In genomic region chr2:664063-664462, GRCh38 we compare ENCODE assay signal across 35 cellular contexts.
"Had no signal": no experiment of that assay in that cellular context is flagged by ENCODE, and none has a peak within 500 bp of the region (broad histone marks: within the 10 kb centered on the region; RNA-seq: fewer than 3 reads in every experiment).

No MANE protein-coding gene starts in this region.

- H3K27me3 ChIP-seq: adrenal gland, MG63 had no signal

- H3K4me1 ChIP-seq: adrenal gland had no signal

- H3K4me3 ChIP-seq: adrenal gland, K562, MG63 had no signal

- H3K9me3 ChIP-seq: adrenal gland, MG63 had no signal

- FAIRE-seq: K562 had no signal

- H3K27ac ChIP-seq: adrenal gland, brain microvascular endothelial cell, VCaP had no signal

- H3K27ac Mint-ChIP-seq: activated B cell treated with CpG ODN at 0.5 μM for 24 hours; activated CD4-positive, alpha-beta memory T cell treated with anti-CD3 and anti-CD28 coated beads, Interleukin-2, amount 10 ng/mL, durations not matched to agents 7 days and 5 days; activated CD8-positive, alpha-beta memory T cell treated with anti-CD3 and anti-CD28 coated beads, Interleukin-2, amount 10 ng/mL, durations not matched to agents 7 days and 5 days; activated naive CD4-positive, alpha-beta T cell treated with anti-CD3 and anti-CD28 coated beads for 36 hours had no signal

- H3K4me3 Mint-ChIP-seq: activated B cell treated with CpG ODN at 0.5 μM for 24 hours; activated CD4-positive, alpha-beta memory T cell treated with anti-CD3 and anti-CD28 coated beads, Interleukin-2, amount 10 ng/mL, durations not matched to agents 7 days and 5 days; activated CD8-positive, alpha-beta memory T cell treated with anti-CD3 and anti-CD28 coated beads, Interleukin-2, amount 10 ng/mL, durations not matched to agents 7 days and 5 days; activated naive CD4-positive, alpha-beta T cell treated with anti-CD3 and anti-CD28 coated beads for 36 hours had no signal

- DNase-seq: activated B cell treated with CpG ODN at 0.5 μM for 24 hours; activated CD4-positive, alpha-beta memory T cell treated with anti-CD3 and anti-CD28 coated beads, Interleukin-2, amount 10 ng/mL, durations not matched to agents 7 days and 5 days; activated CD4-positive, alpha-beta T cell treated with anti-CD3 and anti-CD28 coated beads for 4 hours; activated CD4-positive, alpha-beta T cell treated with anti-CD3 and anti-CD28 coated beads, Interleukin-2, amount 50 U/mL, for 1 hour; activated CD4-positive, CD25-positive, alpha-beta regulatory T cell treated with anti-CD3 and anti-CD28 coated beads, Interleukin-2, amount 50 U/mL, for 72 hours; activated CD8-positive, alpha-beta memory T cell treated with anti-CD3 and anti-CD28 coated beads, Interleukin-2, amount 10 ng/mL, durations not matched to agents 7 days and 5 days; activated CD8-positive, alpha-beta memory T cell treated with anti-CD3 and anti-CD28 coated beads, Interleukin-2, amount 50 U/mL, for 48 hours; activated gamma-delta T cell treated with Interleukin-2 at 50 U/mL for 16 hours; activated naive CD4-positive, alpha-beta T cell treated with anti-CD3 and anti-CD28 coated beads for 36 hours; activated T-cell treated with anti-CD3 and anti-CD28 coated beads, Interleukin-2, amount 50 U/mL, for 1 hour; anterior cingulate cortex; brain microvascular endothelial cell; central memory CD4-positive, alpha-beta T cell; Kasumi-1; MG63; NCI-H1048; NCI-H1105 treated with DMSO at 0.1 percent for 48 hours; NCI-H1436; NCI-H1694; NCI-H1930; NCI-H2081 treated with DMSO at 0.1 percent for 48 hours; NCI-H226; NCI-H446 treated with DMSO at 0.1 percent for 48 hours; NCI-H524; NCI-H69; SHP77; T-helper 1 cell; T-helper 2 cell; T-helper 9 cell had no signal

- H3K27me3 Mint-ChIP-seq: activated B cell treated with CpG ODN at 0.5 μM for 24 hours had no signal

- ATAC-seq: activated CD8-positive, alpha-beta memory T cell treated with anti-CD3 and anti-CD28 coated beads, Interleukin-2, amount 10 ng/mL, durations not matched to agents 7 days and 5 days; activated naive CD4-positive, alpha-beta T cell treated with anti-CD3 and anti-CD28 coated beads, Interleukin-2, amount 50 U/mL, for 72 hours; K562; Panc1; SK-N-SH treated with all-trans-retinoic acid at 6 μM for 48 hours had no signal
